ENCODE assay signal across 8 cellular contexts in the genomic region with DNA sequence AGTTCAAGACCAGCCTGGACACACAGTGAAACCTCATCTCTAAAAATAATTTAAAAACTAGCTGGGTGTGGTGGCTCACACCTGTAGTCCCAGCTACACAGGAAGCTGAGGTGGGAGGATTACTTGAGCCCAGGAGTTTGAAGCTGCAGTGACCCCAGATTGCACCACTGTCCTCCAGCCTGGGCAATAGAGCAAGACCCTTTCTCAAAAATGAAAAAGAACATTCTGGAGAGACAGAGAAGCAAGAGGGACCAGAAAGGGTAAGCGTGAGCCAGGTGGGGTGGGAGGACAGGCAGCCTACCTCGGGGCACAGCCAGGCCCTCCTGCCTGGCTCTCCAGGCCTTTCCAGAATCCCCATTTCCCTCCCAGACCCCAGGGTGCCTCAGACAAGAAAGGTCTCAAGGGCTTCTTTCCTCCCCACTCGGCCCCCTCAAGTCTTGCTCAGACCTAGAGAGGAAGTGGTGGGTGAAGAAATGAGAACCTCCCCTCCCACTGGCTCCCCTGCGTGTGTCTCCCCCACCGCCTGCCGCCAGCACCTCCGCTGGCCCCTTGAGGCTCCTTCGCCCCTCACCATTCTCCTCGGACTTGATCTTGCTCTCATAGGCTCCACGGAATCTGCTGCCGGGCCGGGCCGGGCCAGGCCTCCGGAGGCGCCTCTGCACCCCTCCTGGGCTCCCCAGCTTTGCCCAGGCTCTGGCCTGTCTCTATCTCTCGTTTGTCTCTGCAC. TPM values are rescaled to one million over a fixed set of nuclear protein-coding genes. Genes with fewer than 3 reads are reported as not detected.
DNase-seq lines count a peak whose midpoint lies in the region; ATAC-seq and TF ChIP-seq lines count a peak whose summit lies in the region.

No MANE protein-coding gene starts in this region.

- peak; percentile 77 for DNase-seq in GM12865 (ENCODE audit: low read depth)
- peak in 3 of 5 donors; percentile 25 to 64 (median 26) for DNase-seq in T-helper 1 cell
- peak; percentile 53 for DNase-seq in stimulated activated CD4-positive, alpha-beta T cell treated with anti-CD3 and anti-CD28 coated beads, Interleukin-1b, Interleukin-23, amount 100 ng/mL, for 48 hours
- DNase-seq in GOT3 (lab: John Stamatoyannopoulos, UW), result no peak
- no peak for DNase-seq in NCI-H1694 (lab: John Stamatoyannopoulos, UW)
- DNase-seq in MCF 10A (ENCODE audit: unreplicated experiment), result no peak

- peaks cover 59% of the 10 kb centered on the region for H3K4me1 Mint-ChIP-seq in dendritic cell treated with granulocyte-macrophage colony-stimulating factor and Interleukin-4, amounts not matched to agents 40 ng/mL and 50 ng/mL, for 4 days (ENCODE audit: low read depth)
- no peaks in the 10 kb centered on the region for H3K4me1 Mint-ChIP-seq in MCF 10A (ENCODE audit: insufficient read depth, unreplicated experiment)

- peaks cover 3% of the 10 kb centered on the region for H3K27me3 Mint-ChIP-seq in dendritic cell treated with granulocyte-macrophage colony-stimulating factor and Interleukin-4, amounts not matched to agents 40 ng/mL and 50 ng/mL, for 4 days
- H3K27me3 Mint-ChIP-seq in MCF 10A (ENCODE audit: insufficient read depth, unreplicated experiment), result peaks cover 28% of the 10 kb centered on the region

- peak overlapping the region; percentile 96 for H3K27ac Mint-ChIP-seq in dendritic cell treated with granulocyte-macrophage colony-stimulating factor and Interleukin-4, amounts not matched to agents 40 ng/mL and 50 ng/mL, for 4 days
- no peak overlapping the region for H3K27ac Mint-ChIP-seq in MCF 10A (ENCODE audit: low read depth, unreplicated experiment)

- peak overlapping the region; percentile 77 for H3K4me3 ChIP-seq in GM12865 (ENCODE audit: low read depth, low read length)

- CTCF ChIA-PET in MCF 10A (lab: Yijun Ruan, JAX), result no interaction called here

- H3K4me3 Mint-ChIP-seq in dendritic cell treated with granulocyte-macrophage colony-stimulating factor and Interleukin-4, amounts not matched to agents 40 ng/mL and 50 ng/mL, for 4 days, result peak overlapping the region; percentile 100
- H3K4me3 Mint-ChIP-seq in MCF 10A (ENCODE audit: unreplicated experiment), result no peak overlapping the region

- POLR2A ChIA-PET in MCF 10A (lab: Yijun Ruan, JAX), result no interaction called here

- H3K36me3 Mint-ChIP-seq in dendritic cell treated with granulocyte-macrophage colony-stimulating factor and Interleukin-4, amounts not matched to agents 40 ng/mL and 50 ng/mL, for 4 days (ENCODE audit: low read depth), result peaks cover 45% of the 10 kb centered on the region
- H3K36me3 Mint-ChIP-seq in MCF 10A (ENCODE audit: insufficient read depth, unreplicated experiment), result peaks cover 8% of the 10 kb centered on the region

- H3K9me3 Mint-ChIP-seq in dendritic cell treated with granulocyte-macrophage colony-stimulating factor and Interleukin-4, amounts not matched to agents 40 ng/mL and 50 ng/mL, for 4 days, result no peaks in the 10 kb centered on the region
- no peaks in the 10 kb centered on the region for H3K9me3 Mint-ChIP-seq in MCF 10A (ENCODE audit: unreplicated experiment)

- peak; percentile 37 for ATAC-seq in HG02588 (IDR thresholded peaks at IDR 0.05; ENCODE audit: unreplicated experiment)

- no TSS peak for BruUV-seq in MCF 10A (replicated peaks; lab: Mats Ljungman, UMichigan)

- TF ChIP-seq CTCF in GM12865 (IDR thresholded peaks at IDR 0.05; ENCODE audit: insufficient read depth, low read depth, low read length, missing control alignments) (no peak), MCF 10A (IDR thresholded peaks at IDR 0.05; ENCODE audit: unreplicated experiment) (no peak)

- intact Hi-C loops in dendritic cell treated with granulocyte-macrophage colony-stimulating factor and Interleukin-4, amounts not matched to agents 40 ng/mL and 50 ng/mL, for 4 days (cut with micrococcal nuclease), result loop anchor here (5.0 kb wide), 1 partner anchor 37 kb away; no protein-coding TSS in a partner anchor
- intact Hi-C loops in MCF 10A (cut with micrococcal nuclease), result no loop called here

RNA-seq across cellular contexts. Expression of a gene that starts 0.5 kb away (rescaled TPM):
- total RNA-seq in MCF 10A (2022), result not detected in 2 replicates

RNA-seq across cellular contexts. Expression of a gene that starts 32.8 kb away (rescaled TPM):
- not detected in 2 replicates for total RNA-seq in MCF 10A (2022)

RNA-seq across cellular contexts. Expression of a gene that starts 45.3 kb away (rescaled TPM):
- total RNA-seq in MCF 10A (2022), result 36.3 and 53.8 TPM in 2 replicates

Comparison
In these comparisons a context has a peak if more than half of its experiments do, and no peak if none do; other contexts are left out.
1. DNase-seq: peak in GM12865 (single experiment), T-helper 1 cell (3 of 5) and stimulated activated CD4-positive, alpha-beta T cell treated with anti-CD3 and anti-CD28 coated beads, Interleukin-1b, Interleukin-23, amount 100 ng/mL, for 48 hours (single experiment); none in GOT3 (single experiment), NCI-H1694 (single experiment) and MCF 10A (single experiment).